ENCODE assay signal across 1 cellular context in the genomic region with DNA sequence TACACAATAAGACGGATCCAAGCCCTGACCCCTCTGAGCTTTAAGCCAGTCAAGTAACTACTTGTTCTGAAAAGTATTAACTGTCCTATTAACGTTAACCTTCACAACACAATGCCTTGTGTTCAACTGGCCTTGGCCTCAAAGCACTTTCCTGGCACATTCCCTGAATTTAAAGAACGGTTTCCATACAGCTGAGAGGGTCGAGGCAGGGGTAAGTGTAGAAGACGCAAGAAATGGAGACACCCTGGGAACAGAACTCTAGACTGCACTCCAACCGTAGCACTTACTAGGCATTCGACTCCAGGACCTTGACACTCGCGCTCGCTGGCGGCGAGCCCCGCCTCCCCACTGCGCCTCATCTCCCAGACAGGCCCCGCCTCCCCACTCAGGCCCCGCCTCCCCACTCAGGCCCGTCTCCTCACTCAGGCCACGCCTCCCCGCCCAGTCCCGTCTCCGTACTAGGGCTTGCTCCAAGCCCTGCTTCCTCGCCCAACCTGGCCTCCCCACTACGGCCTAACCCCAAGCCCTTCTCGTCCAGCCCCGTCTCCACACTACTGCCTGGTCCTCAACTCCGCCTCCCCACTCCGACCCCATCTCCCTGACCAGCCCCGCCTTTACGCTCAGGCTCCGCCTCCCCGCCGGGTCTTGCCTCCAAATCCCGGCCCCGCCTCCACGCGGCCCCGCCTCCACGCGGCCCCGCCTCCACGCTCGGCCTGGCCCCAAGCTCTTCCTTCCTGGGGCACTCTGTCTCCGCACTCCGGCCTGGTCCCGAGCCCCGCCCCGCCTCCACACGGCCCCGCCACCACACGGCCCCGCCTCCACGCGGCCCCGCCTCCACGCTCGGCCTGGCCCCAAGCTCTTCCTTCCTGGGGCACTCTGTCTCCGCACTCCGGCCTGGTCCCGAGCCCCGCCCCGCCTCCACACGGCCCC.
TF ChIP-seq lines count a peak whose summit lies in the region.

No MANE protein-coding gene starts in this region.

TF ChIP-seq in H1, 55 proteins besides CTCF, POLR2A, EP300 and RAD21:
- TF ChIP-seq KDM4A (IDR thresholded peaks at IDR 0.05; ENCODE audit: low read depth, low read length, severe bottlenecking) = peak; percentile 84
- 0 out of 2 replicates have a peak, but pooled peaks have one; percentile 21 for TF ChIP-seq CREB1 (IDR thresholded peaks at IDR 0.05)
- no peak for TF ChIP-seq BRCA1 (IDR thresholded peaks at IDR 0.05; ENCODE audit: low read depth, low read length)
- TF ChIP-seq RBBP5 (IDR thresholded peaks at IDR 0.05; ENCODE audit: borderline replicate concordance, low read depth, low read length) = no peak
- TF ChIP-seq EGR1 (IDR thresholded peaks at IDR 0.05; ENCODE audit: borderline replicate concordance, low read depth, low read length) = no peak
- no peak for TF ChIP-seq KDM1A (IDR thresholded peaks at IDR 0.05; ENCODE audit: borderline replicate concordance, low read length)
- peak in 1 of 2 experiments; percentile 39; a peak in 2 of 4 replicates for TF ChIP-seq SIN3A (conservative IDR thresholded peaks at IDR 0.05 in 1 of 2, IDR thresholded peaks at IDR 0.05 in 1 of 2; ENCODE audit: low read depth in 1 of 2, low read length in 2 of 2)
- no peak for TF ChIP-seq SP2 (IDR thresholded peaks at IDR 0.05; ENCODE audit: low read length)
- TF ChIP-seq SP1 (IDR thresholded peaks at IDR 0.05; ENCODE audit: low read depth, low read length) = 0 out of 2 replicates have a peak, but pooled peaks have one; percentile 22
- no peak for TF ChIP-seq TEAD4 (IDR thresholded peaks at IDR 0.05; ENCODE audit: low read depth, low read length)
- TF ChIP-seq NRF1 (IDR thresholded peaks at IDR 0.05; ENCODE audit: low read depth, low read length) = no peak
- no peak for TF ChIP-seq POLR2AphosphoS5 (IDR thresholded peaks at IDR 0.05; ENCODE audit: low read depth, low read length)
- no peak for TF ChIP-seq NANOG (IDR thresholded peaks at IDR 0.05; ENCODE audit: insufficient read depth, low read depth, low read length, poor library complexity, severe bottlenecking)
- TF ChIP-seq TAF1 (IDR thresholded peaks at IDR 0.05; ENCODE audit: low read depth, low read length) = peak; percentile 27; the same call in 1 of the 2 replicates
